23 cellular contexts compared by ENCODE assay signal in the genomic region with DNA sequence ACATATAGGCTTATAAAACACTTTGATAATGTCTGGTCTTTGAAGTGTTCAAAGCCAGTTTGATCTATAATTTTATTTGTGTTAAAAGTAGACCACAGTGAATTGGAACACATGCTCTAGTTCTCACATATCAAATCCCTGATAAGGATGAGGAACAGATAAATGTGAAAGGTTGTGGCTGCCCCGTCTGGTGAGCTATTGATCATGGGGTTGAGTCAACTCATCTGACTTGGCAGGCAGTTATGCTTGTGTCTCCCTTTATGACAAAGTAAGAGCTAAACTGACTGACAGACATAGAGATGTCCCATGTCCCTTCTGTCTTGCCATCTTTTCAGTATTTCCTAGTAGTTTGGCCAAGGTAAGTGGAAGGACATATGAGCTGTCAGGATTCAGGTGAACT. TPM values are rescaled to one million over a fixed set of nuclear protein-coding genes. Genes with fewer than 3 reads are reported as not detected.
DNase-seq lines count a peak whose midpoint lies in the region; ATAC-seq, FAIRE-seq and TF ChIP-seq lines count a peak whose summit lies in the region.
"Had no signal": no experiment of that assay in that cellular context is flagged by ENCODE, and none has a peak within 500 bp of the region (broad histone marks: within the 10 kb centered on the region; RNA-seq: fewer than 3 reads in every experiment).

No MANE protein-coding gene starts in this region.

- peak overlapping the region; percentile 53 for H2AFZ ChIP-seq in parathyroid adenoma

- no peak for ATAC-seq in HG02678 (IDR thresholded peaks at IDR 0.05; ENCODE audit: unreplicated experiment)

- H3K9me3 Mint-ChIP-seq in activated naive CD4-positive, alpha-beta T cell treated with anti-CD3 and anti-CD28 coated beads for 36 hours = no peaks in the 10 kb centered on the region
- no peaks in the 10 kb centered on the region for H3K9me3 Mint-ChIP-seq in Caco-2 (ENCODE audit: unreplicated experiment)
- H3K9me3 Mint-ChIP-seq in T-helper 2 cell treated with Interferon-gamma antibody and Interleukin-4, amounts not matched to agents 5 μg/mL and 100 μg/mL, for 36 hours = peaks cover 3% of the 10 kb centered on the region

- TF ChIP-seq CTCF in Caco-2 (IDR thresholded peaks at IDR 0.05; ENCODE audit: insufficient read depth in 1 of 2, low read depth in 1 of 2, low read length in 1 of 2, severe bottlenecking in 1 of 2, unreplicated experiment in 1 of 2) (no peak), parathyroid adenoma (IDR thresholded peaks at IDR 0.05) (no peak), kidney (IDR thresholded peaks at IDR 0.05; ENCODE audit: borderline replicate concordance, extremely low read depth, insufficient read depth) (no peak)

- no peaks in the 10 kb centered on the region for H3K27me3 Mint-ChIP-seq in activated naive CD4-positive, alpha-beta T cell treated with anti-CD3 and anti-CD28 coated beads for 36 hours (ENCODE audit: low read depth)
- H3K27me3 Mint-ChIP-seq in Caco-2 (ENCODE audit: insufficient read depth, unreplicated experiment) = no peaks in the 10 kb centered on the region
- H3K27me3 Mint-ChIP-seq in T-helper 2 cell treated with Interferon-gamma antibody and Interleukin-4, amounts not matched to agents 5 μg/mL and 100 μg/mL, for 36 hours (ENCODE audit: low read depth) = no peaks in the 10 kb centered on the region

- DNase-seq in activated naive CD4-positive, alpha-beta T cell treated with anti-CD3 and anti-CD28 coated beads for 36 hours = peak; percentile 40
- no peak for DNase-seq in activated naive CD4-positive, alpha-beta T cell (lab: John Stamatoyannopoulos, UW)
- DNase-seq in Caco-2 (no peak), kidney (no peak)
- peak; percentile 47 for DNase-seq in T-helper 2 cell treated with Interferon-gamma antibody and Interleukin-4, amounts not matched to agents 5 μg/mL and 100 μg/mL, for 36 hours (ENCODE audit: low spot score)
- DNase-seq: BE2C, DMS153, DND-41, HCEC 1CT, NCI-H1092, NCI-H1417 treated with DMSO at 0.1 percent for 48 hours, NCI-H1694 treated with DMSO at 0.1 percent for 48 hours, NCI-H2081, NCI-H2227 treated with DMSO at 0.1 percent for 48 hours, NCI-H526 treated with DMSO at 0.1 percent for 48 hours, Right ventricle myocardium superior, RPMI8226 had no signal

- H3K27me3 ChIP-seq in Caco-2 (replicated peaks; ENCODE audit: control insufficient read depth, insufficient read depth, low read length) = no peaks in the 10 kb centered on the region
- H3K27me3 ChIP-seq in parathyroid adenoma (ENCODE audit: control insufficient read depth, insufficient read depth, low read length) = no peaks in the 10 kb centered on the region
- H3K27me3 ChIP-seq: BE2C had no signal

- H3K9ac ChIP-seq in parathyroid adenoma (no peak overlapping the region), kidney (ENCODE audit: low read length in 2 of 2) (no peak overlapping the region)

- no TSS peak for BruUV-seq in Caco-2 (replicated peaks; lab: Mats Ljungman, UMichigan)

- CTCF ChIA-PET in activated naive CD4-positive, alpha-beta T cell treated with anti-CD3 and anti-CD28 coated beads for 36 hours (lab: Charles Lee) = interaction anchor here (1.3 to 2.2 kb wide), 3 partner anchors 10 to 218 kb away, joined by 3 to 9 read pairs (median 3); no protein-coding TSS in a partner anchor
- CTCF ChIA-PET in Caco-2 (lab: Charles Lee) = no interaction called here

- H3K36me3 ChIP-seq in Caco-2 (ENCODE audit: control insufficient read depth, insufficient read depth, low read length) (no peaks in the 10 kb centered on the region), parathyroid adenoma (ENCODE audit: control insufficient read depth, insufficient read depth, low read length) (no peaks in the 10 kb centered on the region), kidney (ENCODE audit: control insufficient read depth in 1 of 2, insufficient read depth in 2 of 2, low read length in 2 of 2) (no peaks in the 10 kb centered on the region)
- H3K36me3 ChIP-seq: BE2C had no signal

- no peaks in the 10 kb centered on the region for H3K9me3 ChIP-seq in Caco-2
- no peaks in the 10 kb centered on the region for H3K9me3 ChIP-seq in parathyroid adenoma (ENCODE audit: control insufficient read depth, low read length)
- no peaks in the 10 kb centered on the region for H3K9me3 ChIP-seq in kidney (ENCODE audit: control insufficient read depth in 1 of 2, low read length in 2 of 2)
- H3K9me3 ChIP-seq: BE2C had no signal

- H3K79me2 ChIP-seq in parathyroid adenoma = no peaks in the 10 kb centered on the region

- H3K27ac ChIP-seq in parathyroid adenoma (peak overlapping the region; percentile 82), kidney (ENCODE audit: low read depth in 2 of 2, low read length in 2 of 2) (no peak overlapping the region)
- H3K27ac ChIP-seq: HL-60 had no signal

- FAIRE-seq in kidney (lab: Jason Lieb, UNC) = no peak
- FAIRE-seq: GM12892, H1 had no signal

- H3K4me3 ChIP-seq in Caco-2 (ENCODE audit: low read depth, low read length) (no peak overlapping the region), parathyroid adenoma (ENCODE audit: low read depth, low read length) (no peak overlapping the region), kidney (ENCODE audit: low read length in 2 of 2) (no peak overlapping the region)

- no peak overlapping the region for H3K27ac Mint-ChIP-seq in activated naive CD4-positive, alpha-beta T cell treated with anti-CD3 and anti-CD28 coated beads for 36 hours
- peak overlapping the region; percentile 27 for H3K27ac Mint-ChIP-seq in Caco-2 (ENCODE audit: unreplicated experiment)
- H3K27ac Mint-ChIP-seq in T-helper 2 cell treated with Interferon-gamma antibody and Interleukin-4, amounts not matched to agents 5 μg/mL and 100 μg/mL, for 36 hours = no peak overlapping the region

- peaks cover 2% of the 10 kb centered on the region for H3K36me3 Mint-ChIP-seq in activated naive CD4-positive, alpha-beta T cell treated with anti-CD3 and anti-CD28 coated beads for 36 hours (ENCODE audit: low read depth)
- H3K36me3 Mint-ChIP-seq in Caco-2 (ENCODE audit: insufficient read depth, unreplicated experiment) = peaks cover 6% of the 10 kb centered on the region
- peaks cover 13% of the 10 kb centered on the region for H3K36me3 Mint-ChIP-seq in T-helper 2 cell treated with Interferon-gamma antibody and Interleukin-4, amounts not matched to agents 5 μg/mL and 100 μg/mL, for 36 hours (ENCODE audit: low read depth)

- peaks cover 45% of the 10 kb centered on the region for H3K4me1 Mint-ChIP-seq in activated naive CD4-positive, alpha-beta T cell treated with anti-CD3 and anti-CD28 coated beads for 36 hours (ENCODE audit: low read depth)
- peaks cover 28% of the 10 kb centered on the region for H3K4me1 Mint-ChIP-seq in Caco-2 (ENCODE audit: low read depth, unreplicated experiment)
- peaks cover 61% of the 10 kb centered on the region for H3K4me1 Mint-ChIP-seq in T-helper 2 cell treated with Interferon-gamma antibody and Interleukin-4, amounts not matched to agents 5 μg/mL and 100 μg/mL, for 36 hours (ENCODE audit: low read depth)

- H3K4me3 Mint-ChIP-seq in activated naive CD4-positive, alpha-beta T cell treated with anti-CD3 and anti-CD28 coated beads for 36 hours = no peak overlapping the region
- H3K4me3 Mint-ChIP-seq in Caco-2 (ENCODE audit: unreplicated experiment) = no peak overlapping the region
- no peak overlapping the region for H3K4me3 Mint-ChIP-seq in T-helper 2 cell treated with Interferon-gamma antibody and Interleukin-4, amounts not matched to agents 5 μg/mL and 100 μg/mL, for 36 hours

- H3K4me1 ChIP-seq in Caco-2 (peaks cover 20% of the 10 kb centered on the region), parathyroid adenoma (peaks cover 21% of the 10 kb centered on the region), kidney (ENCODE audit: control insufficient read depth in 1 of 2, insufficient read depth in 1 of 2, low read depth in 1 of 2, low read length in 2 of 2) (peaks cover 12 to 14% of the 10 kb centered on the region in 2 donors)
- H3K4me1 ChIP-seq: BE2C had no signal

- intact Hi-C loops in activated naive CD4-positive, alpha-beta T cell treated with anti-CD3 and anti-CD28 coated beads for 36 hours (cut with micrococcal nuclease) = loop anchor here (10.0 kb wide), 1 partner anchor 919 kb away; a partner anchor contains a TSS
- intact Hi-C loops in Caco-2 (cut with micrococcal nuclease; ENCODE audit: unreplicated experiment) = no loop called here
- intact Hi-C loops in kidney (cut with DNase I) = no loop called here

- H3K4me2 ChIP-seq in parathyroid adenoma (ENCODE audit: low read length) = no peak overlapping the region

- POLR2A ChIA-PET in Caco-2 (lab: Charles Lee) = no interaction called here

RNA-seq across cellular contexts. Expression of a gene that starts 2.9 kb away (rescaled TPM):
- total RNA-seq in activated naive CD4-positive, alpha-beta T cell treated with anti-CD3 and anti-CD28 coated beads for 36 hours = 10 to 100 TPM; 23.5 to 27.1 TPM
- total RNA-seq in Caco-2 (2022) = 31.1 and 34.7 TPM in 2 replicates
- 89.6 TPM for total RNA-seq in kidney
- polyA plus RNA-seq in kidney (ENCODE audit: insufficient read depth, low read depth, low replicate concordance) = 34.4 TPM

RNA-seq across cellular contexts. Expression of a gene that starts 54.9 kb away (rescaled TPM):
- not detected for total RNA-seq in activated naive CD4-positive, alpha-beta T cell treated with anti-CD3 and anti-CD28 coated beads for 36 hours
- total RNA-seq in Caco-2 (2022) = not detected in 2 replicates
- not detected for total RNA-seq in kidney
- not detected for polyA plus RNA-seq in kidney (ENCODE audit: insufficient read depth, low read depth, low replicate concordance)
- total RNA-seq: H1, NCI-H460, Right ventricle myocardium superior had no signal
- polyA plus RNA-seq: H1 had no signal

Comparison
In these comparisons a context has a peak if more than half of its experiments do, and no peak if none do; other contexts are left out.
1. DNase-seq: peak in activated naive CD4-positive, alpha-beta T cell treated with anti-CD3 and anti-CD28 coated beads for 36 hours (single experiment) and T-helper 2 cell treated with Interferon-gamma antibody and Interleukin-4, amounts not matched to agents 5 μg/mL and 100 μg/mL, for 36 hours (single experiment); none in activated naive CD4-positive, alpha-beta T cell (0 of 4), Caco-2 (0 of 2) and kidney (single experiment).